In the genomic region with DNA sequence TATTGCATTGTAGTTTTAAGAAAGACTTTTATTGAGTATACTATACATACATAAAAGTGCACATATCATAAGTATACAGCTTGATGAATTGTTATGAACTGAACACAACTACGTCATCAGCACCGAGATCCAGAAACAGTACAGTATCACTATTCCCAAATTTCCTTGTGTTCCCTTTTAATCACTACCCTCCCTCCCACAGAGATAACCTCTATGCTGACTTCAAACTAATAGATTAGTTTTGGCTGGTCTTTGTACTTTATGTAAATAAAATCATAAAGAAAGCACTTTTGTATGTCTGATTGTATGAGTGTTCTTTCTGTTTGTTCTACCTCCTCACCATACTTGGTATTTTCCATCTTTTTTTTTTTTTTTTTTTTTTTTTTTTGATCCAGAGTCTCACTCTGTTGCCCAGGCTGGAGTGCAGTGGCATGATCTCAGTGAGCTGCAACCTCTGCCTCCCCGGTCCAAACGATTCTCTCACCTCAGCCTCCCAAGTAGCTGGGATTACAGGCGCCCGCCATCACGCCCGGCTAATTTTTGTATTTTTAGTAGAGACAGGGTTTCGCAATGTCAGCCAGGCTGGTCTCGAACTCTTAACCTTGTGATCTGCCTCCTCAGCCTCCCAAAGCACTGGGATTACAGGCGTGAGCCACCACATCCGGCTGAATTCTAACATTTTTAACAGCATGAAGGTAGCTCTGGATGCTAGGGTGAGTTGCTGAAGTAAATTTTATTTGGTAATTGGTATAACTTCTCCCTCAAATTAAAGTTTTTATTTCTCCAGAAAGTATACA, we compare ENCODE assay signal across 22 cellular contexts. TPM values are rescaled to one million over a fixed set of nuclear protein-coding genes. Genes with fewer than 3 reads are reported as not detected.
DNase-seq lines count a peak whose midpoint lies in the region; ATAC-seq, FAIRE-seq and TF ChIP-seq lines count a peak whose summit lies in the region.
"Had no signal": no experiment of that assay in that cellular context is flagged by ENCODE, and none has a peak within 500 bp of the region (broad histone marks: within the 10 kb centered on the region; RNA-seq: fewer than 3 reads in every experiment).

No MANE protein-coding gene starts in this region.

- TF ChIP-seq RAD21 in HepG2 (CRISPR knock-in tag; IDR thresholded peaks at IDR 0.05): no peak
- TF ChIP-seq RAD21 in K562 (CRISPR knock-in tag; conservative IDR thresholded peaks at IDR 0.05 in 1 of 2, IDR thresholded peaks at IDR 0.05 in 1 of 2): no peak

- WGBS in HepG2 (ENCODE audit: low lambda C conversion rate): 36% methylated on average over 12 of the region's 12 CpGs
- 78% methylated on average over 12 of the region's 12 CpGs for WGBS in right lobe of liver (ENCODE audit: insufficient coverage, low coverage, low lambda C conversion rate, missing lambda C conversion rate)
- WGBS in K562 (ENCODE audit: insufficient coverage, low coverage, missing lambda C conversion rate): 20% methylated on average over 12 of the region's 12 CpGs
- WGBS in small intestine, 3 donors: 71 to 86% (median 79%) methylated on average over 12 of the region's 12 CpGs

- ATAC-seq in HepG2: no peak; the same call in 2 of the 3 replicates
- ATAC-seq in right lobe of liver: no peak
- ATAC-seq in K562: no peak

- BruUV-seq in HepG2 (replicated peaks; lab: Mats Ljungman, UMichigan): no TSS peak
- no TSS peak for BruUV-seq in K562 (replicated peaks; lab: Mats Ljungman, UMichigan)

- TF ChIP-seq CTCF in HepG2 (CRISPR knock-in tag; IDR thresholded peaks at IDR 0.05) (no peak), right lobe of liver (IDR thresholded peaks at IDR 0.05) (no peak), K562 (IDR thresholded peaks at IDR 0.05 in 2 of 3, conservative IDR thresholded peaks at IDR 0.05 in 1 of 3; ENCODE audit: insufficient read depth in 2 of 3, low read depth in 1 of 3, low read length in 3 of 3) (no peak)

- in situ Hi-C loops in HepG2 (cut with HindIII; ENCODE audit: extremely low pct_ligation_motif_present, low pct_unique_long_range_greater_than_20kb): no loop called here
- in situ Hi-C loops in K562 (cut with MboI): loop anchor here (25.0 kb wide), 1 partner anchor 261 kb away; no protein-coding TSS in a partner anchor

- no peaks in the 10 kb centered on the region for H3K36me3 ChIP-seq in HepG2 (replicated peaks in 1 of 2; ENCODE audit: control insufficient read depth in 1 of 2, insufficient read depth in 2 of 2, low read length in 2 of 2)
- no peaks in the 10 kb centered on the region for H3K36me3 ChIP-seq in right lobe of liver
- no peaks in the 10 kb centered on the region for H3K36me3 ChIP-seq in K562 (ENCODE audit: control insufficient read depth, insufficient read depth, low read length)
- H3K36me3 ChIP-seq in small intestine (ENCODE audit: control insufficient read depth in 2 of 2, insufficient read depth in 2 of 2, low read length in 2 of 2): no peaks in the 10 kb centered on the region
- H3K36me3 ChIP-seq: BE2C; BLaER1 treated with 17β-estradiol and CSF1 and Interleukin-3, amounts not matched to agents 10 nM and 100 nM; HAP-1 had no signal

- CTCF ChIA-PET in HepG2 (lab: Yijun Ruan, JAX; ENCODE audit: low intra/inter-chr PET ratio, low total read pairs): no interaction called here
- CTCF ChIA-PET in K562 (lab: Yijun Ruan, JAX; ENCODE audit: low intra/inter-chr PET ratio): no interaction called here

- no peaks in the 10 kb centered on the region for H4K20me1 ChIP-seq in HepG2 (ENCODE audit: insufficient read depth, low read length)
- no peaks in the 10 kb centered on the region for H4K20me1 ChIP-seq in K562 (replicated peaks; ENCODE audit: control insufficient read depth, insufficient read depth, low read length)
- H4K20me1 ChIP-seq: BLaER1 treated with 17β-estradiol and CSF1 and Interleukin-3, amounts not matched to agents 10 nM and 100 nM had no signal

- TF ChIP-seq POLR2A in HepG2 (IDR thresholded peaks at IDR 0.05; ENCODE audit: insufficient read depth in 1 of 2, low read depth in 2 of 2, low read length in 2 of 2) (no peak), right lobe of liver (IDR thresholded peaks at IDR 0.05) (no peak), K562 (conservative IDR thresholded peaks at IDR 0.05) (no peak), GM12892 (IDR thresholded peaks at IDR 0.05; ENCODE audit: low read depth, low read length) (no peak)

- H3K4me3 ChIP-seq in HepG2 (replicated peaks in 1 of 3; ENCODE audit: insufficient read depth in 1 of 3, low read depth in 2 of 3, low read length in 3 of 3): no peak overlapping the region
- no peak overlapping the region for H3K4me3 ChIP-seq in right lobe of liver
- H3K4me3 ChIP-seq in K562: no peak overlapping the region
- no peak overlapping the region for H3K4me3 ChIP-seq in small intestine (ENCODE audit: low read depth in 1 of 2, low read length in 2 of 2)
- H3K4me3 ChIP-seq: BLaER1 treated with 17β-estradiol and CSF1 and Interleukin-3, amounts not matched to agents 10 nM and 100 nM; HAP-1 had no signal

- POLR2A ChIA-PET in HepG2 (lab: Yijun Ruan, JAX) (interaction anchor here (0.7 kb wide), 1 partner anchor 422 kb away, joined by 4 read pairs; no protein-coding TSS in a partner anchor), K562 (lab: Yijun Ruan, JAX) (no interaction called here)

- FAIRE-seq in HepG2 (lab: Jason Lieb, UNC) (no peak), K562 (lab: Jason Lieb, UNC) (no peak), small intestine (lab: Jason Lieb, UNC) (no peak), GM12892 (lab: Jason Lieb, UNC) (no peak)
- FAIRE-seq: A204.1, GM12891, H54 had no signal

- H2AFZ ChIP-seq in HepG2 (ENCODE audit: low read length) (no peak overlapping the region), K562 (ENCODE audit: low read depth, low read length) (no peak overlapping the region)

- H3K4me1 ChIP-seq in HepG2 (ENCODE audit: insufficient read depth, low read length) (peaks cover 71% of the 10 kb centered on the region), right lobe of liver (peaks cover 0 to 5% (median 0%) of the 10 kb centered on the region in 4 donors), K562 (replicated peaks in 1 of 2; ENCODE audit: control insufficient read depth in 2 of 2, insufficient read depth in 2 of 2, low read length in 2 of 2) (peaks cover 0 to 12% of the 10 kb centered on the region in 2 experiments; a peak in 2 of 5 replicates), small intestine (ENCODE audit: control insufficient read depth in 2 of 2, insufficient read depth in 1 of 2, low read depth in 1 of 2, low read length in 1 of 2) (peaks cover 0 to 2% of the 10 kb centered on the region in 2 donors)
- H3K4me1 ChIP-seq: BE2C, HAP-1 had no signal

- H3K9me3 ChIP-seq in HepG2 (ENCODE audit: low read length) (no peaks in the 10 kb centered on the region), right lobe of liver (no peaks in the 10 kb centered on the region), K562 (replicated peaks; ENCODE audit: control insufficient read depth, insufficient read depth, low read depth, low read length) (no peaks in the 10 kb centered on the region), small intestine (ENCODE audit: control insufficient read depth, low read depth) (no peaks in the 10 kb centered on the region)
- H3K9me3 ChIP-seq: BE2C; BLaER1 treated with 17β-estradiol and CSF1 and Interleukin-3, amounts not matched to agents 10 nM and 100 nM; HAP-1 had no signal

- no peaks in the 10 kb centered on the region for H3K9me1 ChIP-seq in K562 (ENCODE audit: control insufficient read depth, insufficient read depth, low read length)

- peak in 1 of 2 experiments; percentile 60; a peak in 2 of 4 replicates for TF ChIP-seq EP300 in HepG2 (IDR thresholded peaks at IDR 0.05; ENCODE audit: low read depth in 2 of 2, low read length in 2 of 2)
- no peak for TF ChIP-seq EP300 in HepG2 (CRISPR knock-in tag; IDR thresholded peaks at IDR 0.05; ENCODE audit: borderline replicate concordance)
- no peak for TF ChIP-seq EP300 in K562 (IDR thresholded peaks at IDR 0.05; ENCODE audit: low read length)

- H3K4me2 ChIP-seq in HepG2 (ENCODE audit: low read depth, low read length): 0 out of 2 replicates have a peak overlapping the region, but pooled peaks have one; percentile 3
- no peak overlapping the region for H3K4me2 ChIP-seq in K562 (ENCODE audit: insufficient read depth, low read length)
- H3K4me2 ChIP-seq: BLaER1 treated with 17β-estradiol and CSF1 and Interleukin-3, amounts not matched to agents 10 nM and 100 nM had no signal

- H3K27ac ChIP-seq in HepG2 (ENCODE audit: extremely low read length, insufficient read depth, low read length): no peak overlapping the region
- no peak overlapping the region for H3K27ac ChIP-seq in right lobe of liver
- H3K27ac ChIP-seq in K562 (ENCODE audit: extremely low read depth, low read depth, low read length): no peak overlapping the region
- no peak overlapping the region for H3K27ac ChIP-seq in small intestine (ENCODE audit: low read depth in 1 of 2, low read length in 1 of 2)
- H3K27ac ChIP-seq: 22Rv1; BLaER1 treated with 17β-estradiol and CSF1 and Interleukin-3, amounts not matched to agents 10 nM and 100 nM had no signal

- H3K79me2 ChIP-seq in HepG2 (ENCODE audit: insufficient read depth, low read length) (no peaks in the 10 kb centered on the region), K562 (ENCODE audit: control insufficient read depth, insufficient read depth, low read length) (no peaks in the 10 kb centered on the region)

- peak; percentile 64 for DNase-seq in HepG2 (ENCODE audit: low spot score)
- no peak for DNase-seq in right lobe of liver
- DNase-seq in K562 (ENCODE audit: extremely low read depth in 1 of 4, low spot score in 3 of 4): no peak
- DNase-seq in small intestine: peak; percentile 69
- DNase-seq in RKO (ENCODE audit: low spot score): no peak
- DNase-seq in GM12892 (ENCODE audit: insufficient read length): no peak
- DNase-seq: ACHN; AML-193; BE2C; Calu3; CD4-positive, alpha-beta T cell; CD8-positive, alpha-beta memory T cell; DMS53; DMS79 treated with DMSO at 0.1 percent for 48 hours; GF-D8; GOT3 had no signal

- intact Hi-C loops in HepG2 (cut with micrococcal nuclease; ENCODE audit: unreplicated experiment) (loop anchor here (5.0 kb wide), 2 partner anchors 41 to 54 kb away; a partner anchor contains a TSS), right lobe of liver (cut with DNase I) (no loop called here), K562 (cut with micrococcal nuclease) (no loop called here)

- H3K9ac ChIP-seq in HepG2 (ENCODE audit: insufficient read depth, low read depth, low read length): no peak overlapping the region
- no peak overlapping the region for H3K9ac ChIP-seq in K562 (ENCODE audit: insufficient read depth in 1 of 2, low read depth in 2 of 2, low read length in 2 of 2)
- H3K9ac ChIP-seq: BLaER1 treated with 17β-estradiol and CSF1 and Interleukin-3, amounts not matched to agents 10 nM and 100 nM had no signal

- peaks cover 0 to 3% of the 10 kb centered on the region in 2 experiments; a peak in 2 of 5 replicates for H3K27me3 ChIP-seq in HepG2 (ENCODE audit: control insufficient read depth in 1 of 2, insufficient read depth in 2 of 2, low read length in 2 of 2)
- H3K27me3 ChIP-seq in right lobe of liver: no peaks in the 10 kb centered on the region
- H3K27me3 ChIP-seq in K562 (ENCODE audit: control insufficient read depth in 2 of 2, insufficient read depth in 2 of 2, low read length in 2 of 2): peaks cover 0 to 8% of the 10 kb centered on the region in 2 experiments; a peak in 1 of 5 replicates
- H3K27me3 ChIP-seq in small intestine (ENCODE audit: control insufficient read depth in 2 of 2, insufficient read depth in 2 of 2, low read length in 2 of 2): no peaks in the 10 kb centered on the region
- H3K27me3 ChIP-seq: BE2C; BLaER1 treated with 17β-estradiol and CSF1 and Interleukin-3, amounts not matched to agents 10 nM and 100 nM had no signal

RNA-seq across cellular contexts. Expression of a gene that starts 43.3 kb away (rescaled TPM):
- total RNA-seq in HepG2 (2016; rRNA removed; fragmentation: Illumina TruSeq; extraction: Trizol) (206 and 311 TPM in 2 replicates), right lobe of liver (100 to 1,000 TPM in 1 of 6 experiments, 10 to 100 TPM in 5; 65.0 to 119 (median 81.3) TPM), K562 (2014; rRNA removed) (62.2 and 83.5 TPM in 2 replicates), K562 (2014; rRNA removed; fragmentation: Illumina TruSeq; extraction: Trizol) (67.7 and 81.4 TPM in 2 replicates), K562 (2015; rRNA removed; fragmentation: Illumina TruSeq; extraction: Trizol) (64.4 and 66.7 TPM in 2 replicates), K562 (2021) (93.9 and 99.4 TPM in 2 replicates)
- total RNA-seq in HepG2 (2016; cell fraction: cytosol; rRNA removed; fragmentation: Illumina TruSeq; extraction: Trizol; ENCODE audit: low read depth): 27.8 and 28.9 TPM in 2 replicates
- total RNA-seq in HepG2 (2016; cell fraction: insoluble cytoplasmic fraction; rRNA removed; fragmentation: Illumina TruSeq; extraction: Trizol): 208 and 306 TPM in 2 replicates
- 98.9 and 106 TPM in 2 replicates for total RNA-seq in HepG2 (2016; cell fraction: membrane; rRNA removed; fragmentation: Illumina TruSeq; extraction: Trizol)
- 101 and 108 TPM in 2 replicates for total RNA-seq in HepG2 (2016; cell fraction: nucleus; rRNA removed; fragmentation: Illumina TruSeq; extraction: Trizol)
- polyA plus RNA-seq in HepG2 (2011; rRNA removed) (174 and 226 TPM in 2 replicates), K562 (2011; rRNA removed) (144 and 163 TPM in 2 replicates), K562 (2014; fragmentation: Illumina TruSeq; extraction: Trizol) (81.5 and 89.1 TPM in 2 replicates), K562 (2014; fragmentation: Nextera tagmentation; extraction: Ambion mirVana) (10 to 100 TPM; 43.8 to 47.8 TPM), K562 (2014; rRNA removed) (125 and 136 TPM in 2 replicates), small intestine (100 to 1,000 TPM; 144 to 182 (median 147) TPM)
- polyA plus RNA-seq in HepG2 (2011; cell fraction: cytosol; rRNA removed): 101 and 153 TPM in 2 replicates
- 26.7 and 44.5 TPM in 2 replicates for polyA plus RNA-seq in HepG2 (2011; cell fraction: nucleus; rRNA removed)
- polyA plus RNA-seq in HepG2 (2012): 237 and 266 TPM in 2 replicates
- polyA plus RNA-seq in HepG2 (2016; cell fraction: cytosol; fragmentation: Illumina TruSeq; extraction: Trizol; ENCODE audit: low read depth): 46.4 and 51.5 TPM in 2 replicates
- 489 and 498 TPM in 2 replicates for polyA plus RNA-seq in HepG2 (2016; cell fraction: insoluble cytoplasmic fraction; fragmentation: Illumina TruSeq; extraction: Trizol; ENCODE audit: low read depth)
- polyA plus RNA-seq in HepG2 (2016; cell fraction: membrane; fragmentation: Illumina TruSeq; extraction: Trizol; ENCODE audit: low read depth): 122 and 126 TPM in 2 replicates
- 219 and 228 TPM in 2 replicates for polyA plus RNA-seq in HepG2 (2016; cell fraction: nucleus; fragmentation: Illumina TruSeq; extraction: Trizol; ENCODE audit: insufficient read depth, low read depth)
- 26.5 and 48.9 TPM in 2 replicates for polyA minus RNA-seq in HepG2 (2011; rRNA and poly(A)+ RNA removed; ENCODE audit: low replicate concordance)
- 83.1 and 93.6 TPM in 2 replicates for polyA minus RNA-seq in HepG2 (2011; cell fraction: cytosol; rRNA and poly(A)+ RNA removed)
- 58.2 and 71.1 TPM in 2 replicates for polyA minus RNA-seq in HepG2 (2011; cell fraction: nucleus; rRNA and poly(A)+ RNA removed)
- total RNA-seq in K562 (2011; cell fraction: chromatin; rRNA removed; ENCODE audit: low replicate concordance): 20.3 and 50.3 TPM in 2 replicates
- 13.5 and 14.3 TPM in 2 replicates for total RNA-seq in K562 (2011; cell fraction: nucleolus; rRNA removed)
- 36.1 and 60.5 TPM in 2 replicates for total RNA-seq in K562 (2011; cell fraction: nucleoplasm; rRNA removed)
- polyA plus RNA-seq in K562 (2011; cell fraction: cytosol; rRNA removed): 33.7 and 80.3 TPM in 2 replicates
- polyA plus RNA-seq in K562 (2011; cell fraction: nucleus; rRNA removed): 23.6 and 40.8 TPM in 2 replicates
- 116 and 153 TPM in 2 replicates for polyA plus RNA-seq in K562 (2012)
- 93.6 and 96.1 TPM in 2 replicates for polyA minus RNA-seq in K562 (2011; rRNA and poly(A)+ RNA removed)
- polyA minus RNA-seq in K562 (2011; cell fraction: cytosol; rRNA and poly(A)+ RNA removed): 31.6 and 38.0 TPM in 2 replicates
- polyA minus RNA-seq in K562 (2011; cell fraction: nucleus; rRNA and poly(A)+ RNA removed): 13.1 and 22.5 TPM in 2 replicates
- polyA plus RNA-seq in GM12892 (2012; ENCODE audit: missing spikeins): 75.3 TPM

RNA-seq across cellular contexts. Expression of a gene that starts 54.4 kb away (rescaled TPM):
- total RNA-seq in HepG2 (2016; rRNA removed; fragmentation: Illumina TruSeq; extraction: Trizol) (100 and 211 TPM in 2 replicates), right lobe of liver (100 to 1,000 TPM in 1 of 6 experiments, 10 to 100 TPM in 5; 42.9 to 114 (median 69.8) TPM), K562 (2014; rRNA removed) (56.3 and 65.8 TPM in 2 replicates), K562 (2014; rRNA removed; fragmentation: Illumina TruSeq; extraction: Trizol) (98.5 and 124 TPM in 2 replicates), K562 (2015; rRNA removed; fragmentation: Illumina TruSeq; extraction: Trizol) (96.3 and 108 TPM in 2 replicates), K562 (2021) (215 and 239 TPM in 2 replicates)
- total RNA-seq in HepG2 (2016; cell fraction: cytosol; rRNA removed; fragmentation: Illumina TruSeq; extraction: Trizol; ENCODE audit: low read depth): 13.3 and 14.6 TPM in 2 replicates
- total RNA-seq in HepG2 (2016; cell fraction: insoluble cytoplasmic fraction; rRNA removed; fragmentation: Illumina TruSeq; extraction: Trizol): 102 and 212 TPM in 2 replicates
- total RNA-seq in HepG2 (2016; cell fraction: membrane; rRNA removed; fragmentation: Illumina TruSeq; extraction: Trizol): 43.2 and 50.9 TPM in 2 replicates
- total RNA-seq in HepG2 (2016; cell fraction: nucleus; rRNA removed; fragmentation: Illumina TruSeq; extraction: Trizol): 65.3 and 72.8 TPM in 2 replicates
- polyA plus RNA-seq in HepG2 (2011; rRNA removed) (47.2 and 51.2 TPM in 2 replicates), K562 (2011; rRNA removed) (127 and 179 TPM in 2 replicates), K562 (2014; fragmentation: Illumina TruSeq; extraction: Trizol) (183 and 192 TPM in 2 replicates), K562 (2014; fragmentation: Nextera tagmentation; extraction: Ambion mirVana) (10 to 100 TPM; 47.3 to 57.3 TPM), K562 (2014; rRNA removed) (118 and 122 TPM in 2 replicates), small intestine (100 to 1,000 TPM in 1 of 3 donors, 10 to 100 TPM in 2; 76.7 to 118 (median 85.0) TPM)
- polyA plus RNA-seq in HepG2 (2011; cell fraction: cytosol; rRNA removed): 21.5 and 40.8 TPM in 2 replicates
- 9.5 and 18.1 TPM in 2 replicates for polyA plus RNA-seq in HepG2 (2011; cell fraction: nucleus; rRNA removed)
- 133 and 175 TPM in 2 replicates for polyA plus RNA-seq in HepG2 (2012)
- polyA plus RNA-seq in HepG2 (2016; cell fraction: cytosol; fragmentation: Illumina TruSeq; extraction: Trizol; ENCODE audit: low read depth): 9.2 and 11.1 TPM in 2 replicates
- 284 and 307 TPM in 2 replicates for polyA plus RNA-seq in HepG2 (2016; cell fraction: insoluble cytoplasmic fraction; fragmentation: Illumina TruSeq; extraction: Trizol; ENCODE audit: low read depth)
- polyA plus RNA-seq in HepG2 (2016; cell fraction: membrane; fragmentation: Illumina TruSeq; extraction: Trizol; ENCODE audit: low read depth): 36.0 and 43.6 TPM in 2 replicates
- 111 and 115 TPM in 2 replicates for polyA plus RNA-seq in HepG2 (2016; cell fraction: nucleus; fragmentation: Illumina TruSeq; extraction: Trizol; ENCODE audit: insufficient read depth, low read depth)
- polyA minus RNA-seq in HepG2 (2011; rRNA and poly(A)+ RNA removed; ENCODE audit: low replicate concordance): 23.0 and 24.6 TPM in 2 replicates
- 84.2 and 88.6 TPM in 2 replicates for polyA minus RNA-seq in HepG2 (2011; cell fraction: cytosol; rRNA and poly(A)+ RNA removed)
- polyA minus RNA-seq in HepG2 (2011; cell fraction: nucleus; rRNA and poly(A)+ RNA removed): 34.8 and 35.1 TPM in 2 replicates
- total RNA-seq in K562 (2011; cell fraction: chromatin; rRNA removed; ENCODE audit: low replicate concordance): 19.1 and 38.4 TPM in 2 replicates
- 12.6 and 16.7 TPM in 2 replicates for total RNA-seq in K562 (2011; cell fraction: nucleolus; rRNA removed)
- total RNA-seq in K562 (2011; cell fraction: nucleoplasm; rRNA removed): 26.9 and 40.4 TPM in 2 replicates
- 27.6 and 80.2 TPM in 2 replicates for polyA plus RNA-seq in K562 (2011; cell fraction: cytosol; rRNA removed)
- polyA plus RNA-seq in K562 (2011; cell fraction: nucleus; rRNA removed): 12.3 and 25.4 TPM in 2 replicates
- polyA plus RNA-seq in K562 (2012): 219 and 224 TPM in 2 replicates
- 156 and 194 TPM in 2 replicates for polyA minus RNA-seq in K562 (2011; rRNA and poly(A)+ RNA removed)
- polyA minus RNA-seq in K562 (2011; cell fraction: cytosol; rRNA and poly(A)+ RNA removed): 86.4 and 105 TPM in 2 replicates
- polyA minus RNA-seq in K562 (2011; cell fraction: nucleus; rRNA and poly(A)+ RNA removed): 7.8 and 20.1 TPM in 2 replicates
- polyA plus RNA-seq in GM12892 (2012; ENCODE audit: missing spikeins): 256 TPM

Comparison
In these comparisons a context has a peak if more than half of its experiments do, and no peak if none do; other contexts are left out.
1. DNase-seq: peak in HepG2 (single experiment) and small intestine (single experiment); none in right lobe of liver (0 of 3), K562 (0 of 4), RKO (single experiment) and GM12892 (single experiment).